In genomic region chr7:64868469-64868868, GRCh38 we compare ENCODE assay signal across 23 cellular contexts.
"Had no signal": no experiment of that assay in that cellular context is flagged by ENCODE, and none has a peak within 500 bp of the region (broad histone marks: within the 10 kb centered on the region; RNA-seq: fewer than 3 reads in every experiment).

No MANE protein-coding gene starts in this region.

- ATAC-seq: foreskin keratinocyte; heart left ventricle; naive thymus-derived CD8-positive, alpha-beta T cell; right lobe of liver; stimulated activated naive CD8-positive, alpha-beta T cell treated with anti-CD3 and anti-CD28 coated beads, Interleukin-15, Interleukin-2, amounts not matched to agents 100 U/mL and 50 U/mL, for 24 hours had no signal

- H3K36me3 ChIP-seq: brain microvascular endothelial cell, esophagus muscularis mucosa, heart left ventricle, left ventricle myocardium inferior, neural progenitor cell, right lobe of liver, thoracic aorta, vagina had no signal

- H3K27me3 ChIP-seq: brain microvascular endothelial cell, foreskin keratinocyte, neural progenitor cell, right lobe of liver, vagina had no signal

- H3K9me3 ChIP-seq: esophagus muscularis mucosa, heart left ventricle, left ventricle myocardium inferior, right lobe of liver, thoracic aorta, vagina had no signal

- H3K27ac ChIP-seq: brain microvascular endothelial cell, esophagus muscularis mucosa, foreskin keratinocyte, heart left ventricle, left ventricle myocardium inferior, neural progenitor cell, right lobe of liver, thoracic aorta, vagina had no signal

- H3K4me1 ChIP-seq: esophagus muscularis mucosa, foreskin keratinocyte, heart left ventricle, left ventricle myocardium inferior, neural progenitor cell, right lobe of liver, vagina had no signal

- FAIRE-seq: astrocyte, islet of Langerhans had no signal

- H3K4me3 ChIP-seq: esophagus muscularis mucosa, heart left ventricle, left ventricle myocardium inferior, neural progenitor cell, right lobe of liver, thoracic aorta, vagina had no signal

- DNase-seq: activated CD4-positive, alpha-beta T cell treated with anti-CD3 and anti-CD28 coated beads, Interleukin-2, amount 50 U/mL, for 1 hour; activated gamma-delta T cell treated with Interleukin-2 at 50 U/mL for 16 hours; activated naive CD4-positive, alpha-beta T cell treated with anti-CD3 and anti-CD28 coated beads, Interleukin-2, amount 50 U/mL, for 16 hours; activated T-cell treated with anti-CD3 and anti-CD28 coated beads for 4 hours; amniotic stem cell; brain microvascular endothelial cell; caudate nucleus; foreskin keratinocyte; heart left ventricle; left ventricle myocardium inferior; midbrain; naive thymus-derived CD8-positive, alpha-beta T cell; right lobe of liver; stimulated activated CD4-positive, alpha-beta T cell treated with anti-CD3 and anti-CD28 coated beads, Interleukin-2, amount 100 ng/mL, for 48 hours; stimulated activated naive CD8-positive, alpha-beta T cell treated with anti-CD3 and anti-CD28 coated beads, Interleukin-15, Interleukin-2, amounts not matched to agents 100 U/mL and 50 U/mL, for 24 hours; T-helper 2 cell; trophoblast cell had no signal
